9 cellular contexts compared by ENCODE assay signal in genomic region chr11:821513-822371, GRCh38. TPM values are rescaled to one million over a fixed set of nuclear protein-coding genes. Genes with fewer than 3 reads are reported as not detected.
DNase-seq lines count a peak whose midpoint lies in the region; ATAC-seq and TF ChIP-seq lines count a peak whose summit lies in the region.
"Had no signal": no experiment of that assay in that cellular context is flagged by ENCODE, and none has a peak within 500 bp of the region (broad histone marks: within the 10 kb centered on the region; RNA-seq: fewer than 3 reads in every experiment).

No MANE protein-coding gene starts in this region.

- no peaks in the 10 kb centered on the region for H3K9me3 ChIP-seq in BLaER1 treated with 17β-estradiol and CSF1 and Interleukin-3, amounts not matched to agents 10 nM and 100 nM (replicated peaks in 1 of 11)
- H3K9me3 ChIP-seq in neutrophil, result no peaks in the 10 kb centered on the region
- no peaks in the 10 kb centered on the region for H3K9me3 ChIP-seq in smooth muscle cell (replicated peaks; ENCODE audit: low read depth)

- no peaks in the 10 kb centered on the region for H3F3A ChIP-seq in smooth muscle cell (ENCODE audit: low read depth)

- H3K27ac ChIP-seq in BLaER1 treated with 17β-estradiol and CSF1 and Interleukin-3, amounts not matched to agents 10 nM and 100 nM, result peak overlapping the region; percentile 8 to 96 (median 93); a peak in 21 of 22 replicates
- peak overlapping the region; percentile 100 for H3K27ac ChIP-seq in neutrophil
- no peak overlapping the region for H3K27ac ChIP-seq in smooth muscle cell (ENCODE audit: low read depth)

- peaks cover 28 to 89% (median 50%) of the 10 kb centered on the region in 11 experiments; a peak in 20 of 22 replicates for H4K20me1 ChIP-seq in BLaER1 treated with 17β-estradiol and CSF1 and Interleukin-3, amounts not matched to agents 10 nM and 100 nM
- peaks cover 37% of the 10 kb centered on the region for H4K20me1 ChIP-seq in smooth muscle cell (ENCODE audit: low read depth)

- DNase-seq in NCI-H69 (lab: John Stamatoyannopoulos, UW), result peak; percentile 64
- no peak for DNase-seq in epithelial cell of proximal tubule (ENCODE audit: low read depth)
- DNase-seq in NCI-H2171 treated with DMSO at 0.1 percent for 48 hours (lab: John Stamatoyannopoulos, UW), result no peak
- no peak for DNase-seq in smooth muscle cell (lab: John Stamatoyannopoulos, UW; ENCODE audit: unreplicated experiment)
- DNase-seq: T1000 had no signal

- TF ChIP-seq CTCF in epithelial cell of proximal tubule (conservative IDR thresholded peaks at IDR 0.05; ENCODE audit: low read depth, low read length) (no peak), neutrophil (IDR thresholded peaks at IDR 0.05) (no peak), smooth muscle cell (IDR thresholded peaks at IDR 0.05; ENCODE audit: borderline replicate concordance, insufficient read depth, poor library complexity, severe bottlenecking) (no peak)

- H2AFZ ChIP-seq in smooth muscle cell (ENCODE audit: low read depth), result no peak overlapping the region

- 97% methylated on average over 18 of the region's 22 CpGs for WGBS in smooth muscle cell (ENCODE audit: low lambda C conversion rate)

- H3K27me3 ChIP-seq in BLaER1 treated with 17β-estradiol and CSF1 and Interleukin-3, amounts not matched to agents 10 nM and 100 nM, result peaks cover 16 to 26% (median 21%) of the 10 kb centered on the region in 11 experiments
- H3K27me3 ChIP-seq in neutrophil (no peaks in the 10 kb centered on the region), smooth muscle cell (ENCODE audit: low read depth) (peaks cover 19% of the 10 kb centered on the region)

- H3K4me3 ChIP-seq in BLaER1 treated with 17β-estradiol and CSF1 and Interleukin-3, amounts not matched to agents 10 nM and 100 nM, result peak overlapping the region in 9 of 10 experiments; percentile 81 to 95 (median 84); a peak in 18 of 20 replicates
- H3K4me3 ChIP-seq in epithelial cell of proximal tubule (ENCODE audit: low read depth, low read length) (peak overlapping the region; percentile 88), neutrophil (ENCODE audit: low read depth in 1 of 2, low read length in 1 of 2) (peak overlapping the region; percentile 91 to 94), smooth muscle cell (no peak overlapping the region)

- peak overlapping the region; percentile 93 to 97 (median 96) for H3K9ac ChIP-seq in BLaER1 treated with 17β-estradiol and CSF1 and Interleukin-3, amounts not matched to agents 10 nM and 100 nM
- no peak overlapping the region for H3K9ac ChIP-seq in smooth muscle cell (ENCODE audit: low read depth)

- H3K4me2 ChIP-seq in BLaER1 treated with 17β-estradiol and CSF1 and Interleukin-3, amounts not matched to agents 10 nM and 100 nM, result peak overlapping the region; percentile 91 to 100 (median 98)
- H3K4me2 ChIP-seq in smooth muscle cell, result no peak overlapping the region

- H3K36me3 ChIP-seq in BLaER1 treated with 17β-estradiol and CSF1 and Interleukin-3, amounts not matched to agents 10 nM and 100 nM, result peaks cover 21 to 48% (median 35%) of the 10 kb centered on the region in 11 experiments
- H3K36me3 ChIP-seq in neutrophil, result peaks cover 39% of the 10 kb centered on the region
- H3K36me3 ChIP-seq in smooth muscle cell (ENCODE audit: low read depth), result no peaks in the 10 kb centered on the region

- no peak for ATAC-seq in activated CD4-positive, CD25-positive, alpha-beta regulatory T cell treated with anti-CD3 and anti-CD28 coated beads, Interleukin-2, amount 50 U/mL, for 24 hours
- ATAC-seq in HG03432 (IDR thresholded peaks at IDR 0.05; ENCODE audit: unreplicated experiment), result no peak

- H3K4me1 ChIP-seq in BLaER1 treated with 17β-estradiol and CSF1 and Interleukin-3, amounts not matched to agents 10 nM and 100 nM, result peaks cover 40 to 73% (median 62%) of the 10 kb centered on the region in 10 experiments
- H3K4me1 ChIP-seq in neutrophil (ENCODE audit: control insufficient read depth in 1 of 2, insufficient read depth in 1 of 2, low read depth in 1 of 2, low read length in 1 of 2), result peaks cover 67 to 77% of the 10 kb centered on the region in 2 experiments
- peaks cover 10% of the 10 kb centered on the region for H3K4me1 ChIP-seq in smooth muscle cell (ENCODE audit: low read depth)

- peaks cover 13% of the 10 kb centered on the region for H3K79me2 ChIP-seq in smooth muscle cell (ENCODE audit: low read depth)

RNA-seq across cellular contexts. Expression of gene PNPLA2, which starts 3.0 kb away (rescaled TPM):
- total RNA-seq in epithelial cell of proximal tubule (19.1 and 34.7 TPM in 2 replicates), smooth muscle cell (12.4 and 14.8 TPM in 2 replicates)
- 26.4 and 33.8 TPM in 2 replicates for polyA plus RNA-seq in smooth muscle cell

RNA-seq across cellular contexts. Expression of gene CRACR2B, which starts 6.0 kb away (rescaled TPM):
- total RNA-seq in epithelial cell of proximal tubule (21.0 and 55.7 TPM in 2 replicates), smooth muscle cell (0.36 and 2.5 TPM in 2 replicates)
- polyA plus RNA-seq in smooth muscle cell, result 0.10 and 10.5 TPM in 2 replicates

RNA-seq across cellular contexts. Expression of gene CD151, which starts 11.0 kb away (rescaled TPM):
- total RNA-seq in epithelial cell of proximal tubule, result 538 and 626 TPM in 2 replicates
- 214 and 256 TPM in 2 replicates for total RNA-seq in smooth muscle cell
- 391 and 469 TPM in 2 replicates for polyA plus RNA-seq in smooth muscle cell

RNA-seq across cellular contexts. Expression of gene RPLP2, which starts 12.0 kb away (rescaled TPM):
- total RNA-seq in epithelial cell of proximal tubule (663 and 837 TPM in 2 replicates), smooth muscle cell (472 and 511 TPM in 2 replicates)
- 622 and 701 TPM in 2 replicates for polyA plus RNA-seq in smooth muscle cell

RNA-seq across cellular contexts. Expression of gene PIDD1, which starts 16.7 kb away (rescaled TPM):
- total RNA-seq in epithelial cell of proximal tubule (17.4 and 32.1 TPM in 2 replicates), smooth muscle cell (8.7 and 11.8 TPM in 2 replicates)
- polyA plus RNA-seq in smooth muscle cell, result 22.3 and 44.9 TPM in 2 replicates
